1 cellular context compared by ENCODE assay signal in genomic region chr13:113296842-113297369, GRCh38.
A peak's percentile ranks its signal among the peaks of the same experiment; 100 is the strongest.
TF ChIP-seq lines count a peak whose summit lies in the region.

Gene LAMP1 (plus strand): TSS chr13:113297239. CDS start chr13:113297435, 196 bp downstream.

TF ChIP-seq in K562, 482 proteins besides CTCF, POLR2A, EP300 and RAD21 (continued from another document and continues in another):
- TF ChIP-seq ZBTB26 (CRISPR knock-in tag; IDR thresholded peaks at IDR 0.05) = peak; percentile 24; the same call in 1 of the 2 replicates
- TF ChIP-seq ZNF24 (IDR thresholded peaks at IDR 0.05) = no peak
- 0 out of 2 replicates have a peak, but pooled peaks have one; percentile 56 for TF ChIP-seq LARP7 (IDR thresholded peaks at IDR 0.05)
- peak; percentile 77; the same call in 1 of the 2 replicates for TF ChIP-seq E2F3 (CRISPR knock-in tag; IDR thresholded peaks at IDR 0.05)
- TF ChIP-seq CREBBP (IDR thresholded peaks at IDR 0.05; ENCODE audit: low read depth, low read length) = no peak
- TF ChIP-seq DDX20 (tag; IDR thresholded peaks at IDR 0.05; ENCODE audit: low read depth) = no peak
- TF ChIP-seq ZBTB43 (CRISPR knock-in tag; IDR thresholded peaks at IDR 0.05) = peak; percentile 90
- TF ChIP-seq, protein P1, sequence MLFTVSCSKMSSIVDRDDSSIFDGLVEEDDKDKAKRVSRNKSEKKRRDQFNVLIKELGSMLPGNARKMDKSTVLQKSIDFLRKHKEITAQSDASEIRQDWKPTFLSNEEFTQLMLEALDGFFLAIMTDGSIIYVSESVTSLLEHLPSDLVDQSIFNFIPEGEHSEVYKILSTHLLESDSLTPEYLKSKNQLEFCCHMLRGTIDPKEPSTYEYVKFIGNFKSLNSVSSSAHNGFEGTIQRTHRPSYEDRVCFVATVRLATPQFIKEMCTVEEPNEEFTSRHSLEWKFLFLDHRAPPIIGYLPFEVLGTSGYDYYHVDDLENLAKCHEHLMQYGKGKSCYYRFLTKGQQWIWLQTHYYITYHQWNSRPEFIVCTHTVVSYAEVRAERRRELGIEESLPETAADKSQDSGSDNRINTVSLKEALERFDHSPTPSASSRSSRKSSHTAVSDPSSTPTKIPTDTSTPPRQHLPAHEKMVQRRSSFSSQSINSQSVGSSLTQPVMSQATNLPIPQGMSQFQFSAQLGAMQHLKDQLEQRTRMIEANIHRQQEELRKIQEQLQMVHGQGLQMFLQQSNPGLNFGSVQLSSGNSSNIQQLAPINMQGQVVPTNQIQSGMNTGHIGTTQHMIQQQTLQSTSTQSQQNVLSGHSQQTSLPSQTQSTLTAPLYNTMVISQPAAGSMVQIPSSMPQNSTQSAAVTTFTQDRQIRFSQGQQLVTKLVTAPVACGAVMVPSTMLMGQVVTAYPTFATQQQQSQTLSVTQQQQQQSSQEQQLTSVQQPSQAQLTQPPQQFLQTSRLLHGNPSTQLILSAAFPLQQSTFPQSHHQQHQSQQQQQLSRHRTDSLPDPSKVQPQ (CRISPR knock-in tag; IDR thresholded peaks at IDR 0.05; ENCODE audit: borderline replicate concordance) = peak; percentile 99
- peak; percentile 21 for TF ChIP-seq KDM5B (IDR thresholded peaks at IDR 0.05; ENCODE audit: insufficient replicate concordance, low read depth, low read length)
- no peak for TF ChIP-seq ZNF184 (CRISPR knock-in tag; IDR thresholded peaks at IDR 0.05)
- TF ChIP-seq YBX1 (IDR thresholded peaks at IDR 0.05) = no peak
- TF ChIP-seq, protein P2, sequence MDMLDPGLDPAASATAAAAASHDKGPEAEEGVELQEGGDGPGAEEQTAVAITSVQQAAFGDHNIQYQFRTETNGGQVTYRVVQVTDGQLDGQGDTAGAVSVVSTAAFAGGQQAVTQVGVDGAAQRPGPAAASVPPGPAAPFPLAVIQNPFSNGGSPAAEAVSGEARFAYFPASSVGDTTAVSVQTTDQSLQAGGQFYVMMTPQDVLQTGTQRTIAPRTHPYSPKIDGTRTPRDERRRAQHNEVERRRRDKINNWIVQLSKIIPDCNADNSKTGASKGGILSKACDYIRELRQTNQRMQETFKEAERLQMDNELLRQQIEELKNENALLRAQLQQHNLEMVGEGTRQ (CRISPR knock-in tag; IDR thresholded peaks at IDR 0.05) = peak; percentile 100
- TF ChIP-seq NCOA6 (IDR thresholded peaks at IDR 0.05) = no peak
- no peak for TF ChIP-seq MCM2 (IDR thresholded peaks at IDR 0.05; ENCODE audit: low read depth)
- TF ChIP-seq SMARCE1 (IDR thresholded peaks at IDR 0.05) = 0 out of 2 replicates have a peak, but pooled peaks have one; percentile 23
- no peak for TF ChIP-seq SMARCA5 (IDR thresholded peaks at IDR 0.05)
- TF ChIP-seq CREB1 (IDR thresholded peaks at IDR 0.05) = peak; percentile 78
- TF ChIP-seq CREB1 (CRISPR knock-in tag; IDR thresholded peaks at IDR 0.05) = peak; percentile 87
- peak; percentile 46; the same call in 1 of the 2 replicates for TF ChIP-seq HLTF (IDR thresholded peaks at IDR 0.05)
- peak; percentile 99 for TF ChIP-seq CBX1 (IDR thresholded peaks at IDR 0.05; ENCODE audit: low read depth)
- TF ChIP-seq TCFL5 (CRISPR knock-in tag; conservative IDR thresholded peaks at IDR 0.05) = peak; percentile 47; the same call in 1 of the 2 replicates
- TF ChIP-seq ATF2 (CRISPR knock-in tag; IDR thresholded peaks at IDR 0.05) = no peak; the same call in 1 of the 2 replicates
- no peak for TF ChIP-seq SMAD1 (IDR thresholded peaks at IDR 0.05; ENCODE audit: low read depth, low read length, partially characterized antibody)
- no peak for TF ChIP-seq ZZZ3 (IDR thresholded peaks at IDR 0.05)
- TF ChIP-seq ZNF717 (CRISPR knock-in tag; IDR thresholded peaks at IDR 0.05) = no peak
- TF ChIP-seq FOXP4 (CRISPR knock-in tag; IDR thresholded peaks at IDR 0.05; ENCODE audit: borderline replicate concordance) = peak; percentile 90; the same call in 1 of the 2 replicates
- peak; percentile 63; the same call in 1 of the 2 replicates for TF ChIP-seq IRF1 (CRISPR knock-in tag; IDR thresholded peaks at IDR 0.05; ENCODE audit: borderline replicate concordance)
- TF ChIP-seq ZNF212 (CRISPR knock-in tag; IDR thresholded peaks at IDR 0.05) = no peak
- no peak for TF ChIP-seq ZNF699 (CRISPR knock-in tag; IDR thresholded peaks at IDR 0.05; ENCODE audit: insufficient replicate concordance)
- no peak for TF ChIP-seq XRCC5 (IDR thresholded peaks at IDR 0.05; ENCODE audit: low read depth, low read length)
- no peak for TF ChIP-seq ZNF780A (CRISPR knock-in tag; IDR thresholded peaks at IDR 0.05)
- TF ChIP-seq NR4A1 (CRISPR knock-in tag; IDR thresholded peaks at IDR 0.05) = 0 out of 2 replicates have a peak, but pooled peaks have one; percentile 84
- peak; percentile 86 for TF ChIP-seq NR4A1 (tag; IDR thresholded peaks at IDR 0.05)
- TF ChIP-seq, protein P3, sequence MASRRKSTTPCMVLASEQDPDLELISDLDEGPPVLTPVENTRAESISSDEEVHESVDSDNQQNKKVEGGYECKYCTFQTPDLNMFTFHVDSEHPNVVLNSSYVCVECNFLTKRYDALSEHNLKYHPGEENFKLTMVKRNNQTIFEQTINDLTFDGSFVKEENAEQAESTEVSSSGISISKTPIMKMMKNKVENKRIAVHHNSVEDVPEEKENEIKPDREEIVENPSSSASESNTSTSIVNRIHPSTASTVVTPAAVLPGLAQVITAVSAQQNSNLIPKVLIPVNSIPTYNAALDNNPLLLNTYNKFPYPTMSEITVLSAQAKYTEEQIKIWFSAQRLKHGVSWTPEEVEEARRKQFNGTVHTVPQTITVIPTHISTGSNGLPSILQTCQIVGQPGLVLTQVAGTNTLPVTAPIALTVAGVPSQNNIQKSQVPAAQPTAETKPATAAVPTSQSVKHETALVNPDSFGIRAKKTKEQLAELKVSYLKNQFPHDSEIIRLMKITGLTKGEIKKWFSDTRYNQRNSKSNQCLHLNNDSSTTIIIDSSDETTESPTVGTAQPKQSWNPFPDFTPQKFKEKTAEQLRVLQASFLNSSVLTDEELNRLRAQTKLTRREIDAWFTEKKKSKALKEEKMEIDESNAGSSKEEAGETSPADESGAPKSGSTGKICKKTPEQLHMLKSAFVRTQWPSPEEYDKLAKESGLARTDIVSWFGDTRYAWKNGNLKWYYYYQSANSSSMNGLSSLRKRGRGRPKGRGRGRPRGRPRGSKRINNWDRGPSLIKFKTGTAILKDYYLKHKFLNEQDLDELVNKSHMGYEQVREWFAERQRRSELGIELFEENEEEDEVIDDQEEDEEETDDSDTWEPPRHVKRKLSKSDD (conservative IDR thresholded peaks at IDR 0.05; ENCODE audit: low read length) = peak; percentile 84; the same call in 1 of the 2 replicates
- TF ChIP-seq TAF9B (IDR thresholded peaks at IDR 0.05; ENCODE audit: partially characterized antibody) = peak; percentile 75
- TF ChIP-seq TEAD4 (IDR thresholded peaks at IDR 0.05; ENCODE audit: low read length) = no peak; the same call in 1 of the 2 replicates
- TF ChIP-seq TEAD4 (CRISPR knock-in tag; IDR thresholded peaks at IDR 0.05; ENCODE audit: borderline replicate concordance) = no peak; the same call in 1 of the 2 replicates
- TF ChIP-seq MTA3 (IDR thresholded peaks at IDR 0.05; ENCODE audit: borderline replicate concordance) = peak; percentile 90
- TF ChIP-seq GATAD2B (IDR thresholded peaks at IDR 0.05; ENCODE audit: borderline replicate concordance) = peak; percentile 67; the same call in 1 of the 2 replicates
- peak; percentile 100 for TF ChIP-seq RBM25 (IDR thresholded peaks at IDR 0.05; ENCODE audit: low read depth, low read length, severe bottlenecking)
- no peak for TF ChIP-seq GTF2B (IDR thresholded peaks at IDR 0.05; ENCODE audit: extremely low read depth, insufficient read length)
- TF ChIP-seq BRF2 (IDR thresholded peaks at IDR 0.05; ENCODE audit: borderline replicate concordance, insufficient read depth, insufficient read length) = no peak
- TF ChIP-seq HNRNPL (IDR thresholded peaks at IDR 0.05; ENCODE audit: low read depth, low read length) = no peak
- TF ChIP-seq ZNF586 (CRISPR knock-in tag; conservative IDR thresholded peaks at IDR 0.05) = no peak
- TF ChIP-seq C11orf30 (IDR thresholded peaks at IDR 0.05; ENCODE audit: low read depth) = peak; percentile 100
- no peak for TF ChIP-seq CCAR2 (IDR thresholded peaks at IDR 0.05; ENCODE audit: low read depth, low read length)
- TF ChIP-seq, protein P4, sequence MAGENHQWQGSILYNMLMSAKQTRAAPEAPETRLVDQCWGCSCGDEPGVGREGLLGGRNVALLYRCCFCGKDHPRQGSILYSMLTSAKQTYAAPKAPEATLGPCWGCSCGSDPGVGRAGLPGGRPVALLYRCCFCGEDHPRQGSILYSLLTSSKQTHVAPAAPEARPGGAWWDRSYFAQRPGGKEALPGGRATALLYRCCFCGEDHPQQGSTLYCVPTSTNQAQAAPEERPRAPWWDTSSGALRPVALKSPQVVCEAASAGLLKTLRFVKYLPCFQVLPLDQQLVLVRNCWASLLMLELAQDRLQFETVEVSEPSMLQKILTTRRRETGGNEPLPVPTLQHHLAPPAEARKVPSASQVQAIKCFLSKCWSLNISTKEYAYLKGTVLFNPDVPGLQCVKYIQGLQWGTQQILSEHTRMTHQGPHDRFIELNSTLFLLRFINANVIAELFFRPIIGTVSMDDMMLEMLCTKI (IDR thresholded peaks at IDR 0.05; ENCODE audit: partially characterized antibody) = no peak
